ENCODE assay signal across 8 cellular contexts in the genomic region with DNA sequence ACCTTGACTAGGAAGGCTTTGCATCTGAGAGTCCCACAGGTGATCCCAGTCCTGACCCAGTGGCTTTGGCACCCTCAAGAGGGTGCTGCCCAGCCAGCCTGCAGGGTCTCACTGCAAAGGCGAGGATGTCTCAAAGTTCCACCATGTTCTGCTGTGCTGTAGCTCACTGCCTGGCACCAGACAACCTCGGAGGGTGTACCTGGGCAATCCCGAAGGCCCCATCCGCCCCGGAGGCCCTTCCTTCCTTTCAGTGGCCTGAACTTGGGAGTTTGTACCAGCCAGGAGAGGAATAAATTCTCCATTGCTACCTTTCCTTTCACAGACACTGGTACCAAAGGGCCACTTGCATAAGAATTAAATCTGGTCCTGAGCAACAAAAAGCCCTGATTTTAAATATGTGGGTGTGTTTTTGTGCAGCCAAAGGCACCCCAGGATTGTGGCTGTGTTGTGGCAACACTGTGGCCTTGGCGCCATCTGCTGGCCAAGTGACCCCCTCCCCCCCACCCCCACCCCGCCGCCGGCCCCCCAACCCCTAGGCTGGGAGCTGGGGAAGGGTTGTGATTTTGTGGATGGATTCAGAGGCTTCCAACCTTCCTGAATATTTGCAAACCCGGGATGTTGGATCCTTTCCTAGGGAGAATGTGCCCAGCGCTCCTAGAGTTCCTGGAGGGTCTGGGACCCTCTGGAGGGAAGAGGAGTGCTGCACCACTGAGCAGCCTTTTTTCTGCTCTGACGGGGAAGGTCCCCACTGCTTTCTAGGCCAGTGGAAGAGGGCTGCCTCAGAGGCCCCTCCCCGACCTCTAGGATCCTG. TPM values are rescaled to one million over a fixed set of nuclear protein-coding genes. Genes with fewer than 3 reads are reported as not detected.
DNase-seq lines count a peak whose midpoint lies in the region; ATAC-seq, FAIRE-seq and TF ChIP-seq lines count a peak whose summit lies in the region.

No MANE protein-coding gene starts in this region.

- FAIRE-seq in D721Med (lab: Jason Lieb, UNC) = no peak

- H3K9me3 ChIP-seq in adipocyte (ENCODE audit: control insufficient read depth, low read length) = no peaks in the 10 kb centered on the region
- no peaks in the 10 kb centered on the region for H3K9me3 ChIP-seq in A673 (ENCODE audit: low read depth, low read length, poor library complexity, severe bottlenecking)

- intact Hi-C loops in A673 (cut with micrococcal nuclease; ENCODE audit: unreplicated experiment) = no loop called here

- H3K27me3 ChIP-seq in adipocyte (replicated peaks; ENCODE audit: control insufficient read depth, insufficient read depth, low read length) (peaks cover 8% of the 10 kb centered on the region), A673 (replicated peaks; ENCODE audit: insufficient read depth, low read depth, low read length, poor library complexity) (no peaks in the 10 kb centered on the region)

- ATAC-seq in HG03442 (IDR thresholded peaks at IDR 0.05; ENCODE audit: unreplicated experiment) (no peak), HG02588 (IDR thresholded peaks at IDR 0.05; ENCODE audit: unreplicated experiment) (no peak)

- DNase-seq in D721Med (ENCODE audit: insufficient read length, low spot score) (no peak), NAMALWA (ENCODE audit: low spot score) (peak; percentile 23), adipocyte (ENCODE audit: low read depth) (peak; percentile 46), lung microvascular endothelial cell (ENCODE audit: low read depth in 2 of 2) (peak; percentile 26 to 40), A673 (ENCODE audit: low spot score) (no peak), hippocampal formation (lab: John Stamatoyannopoulos, UW) (no peak)

- peak; percentile 19 for TF ChIP-seq CTCF in D721Med (IDR thresholded peaks at IDR 0.05; ENCODE audit: insufficient read depth, missing control alignments)
- TF ChIP-seq CTCF in A673 (conservative IDR thresholded peaks at IDR 0.05; ENCODE audit: low read depth, low read length) = no peak

- BruUV-seq in A673 (replicated peaks; lab: Mats Ljungman, UMichigan) = no TSS peak

- H3K36me3 ChIP-seq in adipocyte (ENCODE audit: control insufficient read depth, insufficient read depth, low read length, severe bottlenecking) (no peaks in the 10 kb centered on the region), A673 (ENCODE audit: insufficient read depth, low read length, poor library complexity, severe bottlenecking) (no peaks in the 10 kb centered on the region)

- H3K4me3 ChIP-seq in adipocyte (ENCODE audit: low read length) = no peak overlapping the region
- no peak overlapping the region for H3K4me3 ChIP-seq in A673 (ENCODE audit: low read depth, low read length, poor library complexity, severe bottlenecking)

- CTCF ChIA-PET in A673 (lab: Charles Lee) = interaction anchor here (0.6 kb wide), 3 partner anchors 8 to 617 kb away, joined by 4 read pairs; no protein-coding TSS in a partner anchor

- POLR2A ChIA-PET in A673 (lab: Charles Lee; ENCODE audit: low non-redundant PET) = no interaction called here

- H3K9ac ChIP-seq in adipocyte (ENCODE audit: low read length) = no peak overlapping the region

- H3K27ac ChIP-seq in A673 (ENCODE audit: low read depth, low read length, poor library complexity, severe bottlenecking) = no peak overlapping the region

- H3K4me1 ChIP-seq in adipocyte (ENCODE audit: control insufficient read depth, insufficient read depth, low read length) = peaks cover 16% of the 10 kb centered on the region
- no peaks in the 10 kb centered on the region for H3K4me1 ChIP-seq in A673 (ENCODE audit: insufficient read depth, low read length, poor library complexity, severe bottlenecking)

RNA-seq across cellular contexts. Expression of a gene that starts 9.7 kb away (rescaled TPM):
- 10.5 and 14.1 TPM in 2 replicates for total RNA-seq in lung microvascular endothelial cell
- total RNA-seq in A673 (2021) = 24.0 and 26.6 TPM in 2 replicates

Comparison
In these comparisons a context has a peak if more than half of its experiments do, and no peak if none do; other contexts are left out.
1. DNase-seq: peak in NAMALWA (single experiment), adipocyte (single experiment) and lung microvascular endothelial cell (2 of 2); none in D721Med (single experiment), A673 (single experiment) and hippocampal formation (0 of 2).